19 cellular contexts compared by ENCODE assay signal in genomic region chr19:49662011-49662410, GRCh38. TPM values are rescaled to one million over a fixed set of nuclear protein-coding genes. Genes with fewer than 3 reads are reported as not detected.
DNase-seq lines count a peak whose midpoint lies in the region; ATAC-seq, FAIRE-seq and TF ChIP-seq lines count a peak whose summit lies in the region.
"Had no signal": no experiment of that assay in that cellular context is flagged by ENCODE, and none has a peak within 500 bp of the region (broad histone marks: within the 10 kb centered on the region; RNA-seq: fewer than 3 reads in every experiment).

No MANE protein-coding gene starts in this region.

- no peak overlapping the region for H3K9ac ChIP-seq in GM12878 (ENCODE audit: control insufficient read depth, insufficient read depth, low read length)

- no TSS peak for BruUV-seq in GM12878 (replicated peaks; lab: Mats Ljungman, UMichigan)

- TF ChIP-seq POLR2A in GM12878 (IDR thresholded peaks at IDR 0.05; ENCODE audit: low read depth, low read length): peak; percentile 30; the same call in 1 of the 2 replicates

- in situ Hi-C loops in GM12878 (cut with MboI): no loop called here

- H3K27ac ChIP-seq in CD4-positive, alpha-beta memory T cell (ENCODE audit: low read depth, low read length): peak overlapping the region; percentile 93
- no peak overlapping the region for H3K27ac ChIP-seq in GM12878 (ENCODE audit: control insufficient read depth, insufficient read depth)
- peak overlapping the region; percentile 80 for H3K27ac ChIP-seq in naive thymus-derived CD4-positive, alpha-beta T cell (ENCODE audit: low read depth, low read length)
- H3K27ac ChIP-seq: SK-N-MC had no signal

- peaks cover 36% of the 10 kb centered on the region for H3K79me2 ChIP-seq in GM12878 (ENCODE audit: control insufficient read depth, insufficient read depth, low read length)

- intact Hi-C loops in CD4-positive, alpha-beta memory T cell (cut with micrococcal nuclease): no loop called here
- intact Hi-C loops in GM12878 (cut with micrococcal nuclease; ENCODE audit: unreplicated experiment): no loop called here
- intact Hi-C loops in naive thymus-derived CD4-positive, alpha-beta T cell (cut with micrococcal nuclease): no loop called here

- peaks cover 53% of the 10 kb centered on the region for H3K36me3 ChIP-seq in CD4-positive, alpha-beta memory T cell (ENCODE audit: insufficient read depth, low read length)
- H3K36me3 ChIP-seq in GM12878 (ENCODE audit: control insufficient read depth in 2 of 2, insufficient read depth in 2 of 2, low read length in 1 of 2): peaks cover 12 to 35% of the 10 kb centered on the region in 2 experiments
- H3K36me3 ChIP-seq in naive thymus-derived CD4-positive, alpha-beta T cell (ENCODE audit: control insufficient read depth in 2 of 3, insufficient read depth in 3 of 3, low read length in 3 of 3): peaks cover 0 to 72% (median 28%) of the 10 kb centered on the region in 3 experiments

- H3K36me3 Mint-ChIP-seq in activated naive CD4-positive, alpha-beta T cell treated with anti-CD3 and anti-CD28 coated beads, Interleukin-2, amount 50 U/mL, for 24 hours: peaks cover 2% of the 10 kb centered on the region
- H3K36me3 Mint-ChIP-seq in CD4-positive, alpha-beta memory T cell: peaks cover 7 to 55% of the 10 kb centered on the region in 2 donors
- H3K36me3 Mint-ChIP-seq in naive thymus-derived CD4-positive, alpha-beta T cell: peaks cover 0 to 16% (median 4%) of the 10 kb centered on the region in 5 donors

- H3K4me3 ChIP-seq in CD4-positive, alpha-beta memory T cell (ENCODE audit: low read length in 2 of 2): no peak overlapping the region
- H3K4me3 ChIP-seq in GM12878: no peak overlapping the region
- H3K4me3 ChIP-seq in naive thymus-derived CD4-positive, alpha-beta T cell (ENCODE audit: low read length): no peak overlapping the region
- H3K4me3 ChIP-seq: BLaER1 treated with 17β-estradiol and CSF1 and Interleukin-3, amounts not matched to agents 10 nM and 100 nM; HAP-1; MG63; SK-N-MC had no signal

- ATAC-seq in GM12878 (no peak), GM21447 (IDR thresholded peaks at IDR 0.05; ENCODE audit: unreplicated experiment) (no peak), GM19324 (IDR thresholded peaks at IDR 0.05; ENCODE audit: low FRiP score, unreplicated experiment) (no peak), HG03139 (IDR thresholded peaks at IDR 0.05; ENCODE audit: unreplicated experiment) (no peak)
- ATAC-seq in naive thymus-derived CD4-positive, alpha-beta T cell: no peak

- H2AFZ ChIP-seq in GM12878 (ENCODE audit: control insufficient read depth, low read depth, low read length): no peak overlapping the region

- RAD21 ChIA-PET in GM12878 (lab: Charles Lee; ENCODE audit: unreplicated experiment): no interaction called here

- SMC1A ChIA-PET in GM12878 (lab: Charles Lee; ENCODE audit: uncharacterized antibody, unreplicated experiment): interaction anchor here (2.0 kb wide), 1 partner anchor 18 kb away, joined by 4 read pairs; no protein-coding TSS in a partner anchor

- no peak for TF ChIP-seq CTCF in GM12878 (IDR thresholded peaks at IDR 0.05 in 2 of 3, conservative IDR thresholded peaks at IDR 0.05 in 1 of 3; ENCODE audit: control insufficient read depth in 2 of 3, extremely low read depth in 1 of 3, insufficient read depth in 1 of 3, low read depth in 3 of 3, low read length in 3 of 3)

- H3K4me2 ChIP-seq in GM12878 (ENCODE audit: control insufficient read depth, insufficient read depth): no peak overlapping the region

- H3K27ac Mint-ChIP-seq in activated naive CD4-positive, alpha-beta T cell treated with anti-CD3 and anti-CD28 coated beads, Interleukin-2, amount 50 U/mL, for 24 hours: peak overlapping the region; percentile 12
- H3K27ac Mint-ChIP-seq in CD4-positive, alpha-beta memory T cell: peak overlapping the region in 3 of 7 donors; percentile 51 to 95 (median 53)
- peak overlapping the region in 3 of 9 donors; percentile 47 to 96 (median 48) for H3K27ac Mint-ChIP-seq in naive thymus-derived CD4-positive, alpha-beta T cell

- H3K27me3 Mint-ChIP-seq in activated naive CD4-positive, alpha-beta T cell treated with anti-CD3 and anti-CD28 coated beads, Interleukin-2, amount 50 U/mL, for 24 hours: no peaks in the 10 kb centered on the region
- no peaks in the 10 kb centered on the region for H3K27me3 Mint-ChIP-seq in CD4-positive, alpha-beta memory T cell
- peaks cover 0 to 2% (median 0%) of the 10 kb centered on the region in 5 donors for H3K27me3 Mint-ChIP-seq in naive thymus-derived CD4-positive, alpha-beta T cell

- no peaks in the 10 kb centered on the region for H3K9me3 Mint-ChIP-seq in activated naive CD4-positive, alpha-beta T cell treated with anti-CD3 and anti-CD28 coated beads, Interleukin-2, amount 50 U/mL, for 24 hours
- peaks cover 0 to 4% (median 0%) of the 10 kb centered on the region in 8 donors for H3K9me3 Mint-ChIP-seq in CD4-positive, alpha-beta memory T cell
- H3K9me3 Mint-ChIP-seq in naive thymus-derived CD4-positive, alpha-beta T cell: peaks cover 0 to 4% (median 0%) of the 10 kb centered on the region in 11 donors

- no peak for TF ChIP-seq EP300 in GM12878 (IDR thresholded peaks at IDR 0.05; ENCODE audit: borderline replicate concordance in 1 of 2, control insufficient read depth in 1 of 2, low read depth in 2 of 2, low read length in 2 of 2)

- POLR2A ChIA-PET in CD4-positive, alpha-beta memory T cell (lab: Charles Lee; ENCODE audit: partially characterized antibody): interaction anchor here (0.7 to 11.0 kb wide), 4 partner anchors 11 to 327 kb away, joined by 3 to 146 read pairs (median 64); partner anchors contain the start of genes CD37, PRMT1, RRAS and SCAF1
- POLR2A ChIA-PET in GM12878 (lab: Charles Lee): interaction anchor here (1.2 kb wide), 1 partner anchor 14 kb away, joined by 5 read pairs; the partner anchor contains the start of gene PRMT1
- POLR2A ChIA-PET in naive thymus-derived CD4-positive, alpha-beta T cell (lab: Charles Lee): interaction anchor here (1.0 to 14.1 kb wide), 3 partner anchors 14 to 163 kb away, joined by 5 to 187 read pairs (median 91); partner anchors contain the start of genes PRMT1, RRAS and SCAF1

- peaks cover 37% of the 10 kb centered on the region for H3K4me1 ChIP-seq in CD4-positive, alpha-beta memory T cell (ENCODE audit: insufficient read depth, low read length)
- peaks cover 14% of the 10 kb centered on the region for H3K4me1 ChIP-seq in GM12878 (ENCODE audit: control insufficient read depth, insufficient read depth, low read length)
- H3K4me1 ChIP-seq in naive thymus-derived CD4-positive, alpha-beta T cell (ENCODE audit: control insufficient read depth in 2 of 2, insufficient read depth in 2 of 2, low read length in 2 of 2): peaks cover 23% of the 10 kb centered on the region in 2 donors

- no peak for FAIRE-seq in GM12878 (lab: Jason Lieb, UNC)
- FAIRE-seq: A204.1 had no signal

- WGBS in GM12878 (ENCODE audit: insufficient coverage, insufficient replicate concordance, low lambda C conversion rate, missing lambda C conversion rate): 97% methylated on average over 16 of the region's 16 CpGs

- peaks cover 37% of the 10 kb centered on the region for H3K4me1 Mint-ChIP-seq in activated naive CD4-positive, alpha-beta T cell treated with anti-CD3 and anti-CD28 coated beads, Interleukin-2, amount 50 U/mL, for 24 hours
- peaks cover 18 to 64% (median 38%) of the 10 kb centered on the region in 4 donors for H3K4me1 Mint-ChIP-seq in CD4-positive, alpha-beta memory T cell
- peaks cover 19 to 52% (median 40%) of the 10 kb centered on the region in 7 donors for H3K4me1 Mint-ChIP-seq in naive thymus-derived CD4-positive, alpha-beta T cell

- TF ChIP-seq RAD21 in GM12878 (IDR thresholded peaks at IDR 0.05; ENCODE audit: insufficient read depth, low read depth, low read length): no peak

- no peaks in the 10 kb centered on the region for H3K27me3 ChIP-seq in CD4-positive, alpha-beta memory T cell (ENCODE audit: insufficient read depth, low read length)
- no peaks in the 10 kb centered on the region for H3K27me3 ChIP-seq in GM12878 (replicated peaks in 1 of 2; ENCODE audit: control insufficient read depth in 2 of 2, insufficient read depth in 2 of 2, low read length in 1 of 2)
- no peaks in the 10 kb centered on the region for H3K27me3 ChIP-seq in naive thymus-derived CD4-positive, alpha-beta T cell (ENCODE audit: control insufficient read depth in 2 of 2, insufficient read depth in 2 of 2, low read length in 2 of 2)
- H3K27me3 ChIP-seq: BLaER1 treated with 17β-estradiol and CSF1 and Interleukin-3, amounts not matched to agents 10 nM and 100 nM; MG63 had no signal

- DNase-seq in activated naive CD4-positive, alpha-beta T cell treated with Interleukin-2 at 50 U/mL for 16 hours: no peak
- no peak for DNase-seq in CD4-positive, alpha-beta memory T cell
- no peak for DNase-seq in GM12878 (ENCODE audit: low read depth, low spot score)
- no peak for DNase-seq in naive thymus-derived CD4-positive, alpha-beta T cell
- DNase-seq: COR-L47, DMS153, EL, MG63, NCI-H1092, NCI-H1694, NCI-H524 had no signal

- CTCF ChIA-PET in CD4-positive, alpha-beta memory T cell (lab: Charles Lee; ENCODE audit: partially characterized antibody): no interaction called here
- CTCF ChIA-PET in GM12878 (lab: Yijun Ruan, JAX): interaction anchor here (1.1 kb wide), 1 partner anchor 10 kb away, joined by 4 read pairs; no protein-coding TSS in a partner anchor
- CTCF ChIA-PET in naive thymus-derived CD4-positive, alpha-beta T cell (lab: Charles Lee): no interaction called here

- H3K9me3 ChIP-seq in CD4-positive, alpha-beta memory T cell (ENCODE audit: control insufficient read depth in 1 of 2, low read length in 2 of 2): no peaks in the 10 kb centered on the region
- no peaks in the 10 kb centered on the region for H3K9me3 ChIP-seq in GM12878 (replicated peaks; ENCODE audit: control insufficient read depth, insufficient read depth, low read length)
- H3K9me3 ChIP-seq in naive thymus-derived CD4-positive, alpha-beta T cell (ENCODE audit: control insufficient read depth in 2 of 3, low read length in 3 of 3): no peaks in the 10 kb centered on the region
- H3K9me3 ChIP-seq: BLaER1 treated with 17β-estradiol and CSF1 and Interleukin-3, amounts not matched to agents 10 nM and 100 nM; HAP-1; MG63 had no signal

- peaks cover 4% of the 10 kb centered on the region for H4K20me1 ChIP-seq in GM12878 (ENCODE audit: control insufficient read depth, insufficient read depth)

- H3K4me3 Mint-ChIP-seq in activated naive CD4-positive, alpha-beta T cell treated with anti-CD3 and anti-CD28 coated beads, Interleukin-2, amount 50 U/mL, for 24 hours: no peak overlapping the region
- H3K4me3 Mint-ChIP-seq in CD4-positive, alpha-beta memory T cell: peak overlapping the region in 2 of 8 donors; percentile 25 to 28
- H3K4me3 Mint-ChIP-seq in naive thymus-derived CD4-positive, alpha-beta T cell: peak overlapping the region in 3 of 10 donors; percentile 2 to 55 (median 38)

RNA-seq across cellular contexts. Expression of gene IRF3, which starts 3.6 kb away (rescaled TPM):
- total RNA-seq in CD4-positive, alpha-beta memory T cell: 100 to 1,000 TPM; 366 to 386 TPM
- polyA plus RNA-seq in CD4-positive, alpha-beta memory T cell: 10 to 100 TPM; 64.1 to 72.8 TPM
- 31.4 and 47.6 TPM in 2 replicates for total RNA-seq in GM12878 (2013; cell fraction: nucleolus; rRNA removed)
- total RNA-seq in GM12878 (2014; rRNA removed) (82.7 and 87.4 TPM in 2 replicates), GM12878 (2014; rRNA removed; fragmentation: Illumina TruSeq; extraction: Trizol) (39.2 and 41.7 TPM in 2 replicates), GM12878 (2021) (93.8 and 110 TPM in 2 replicates)
- polyA plus RNA-seq in GM12878 (2011; ENCODE audit: low read depth): 48.7 TPM
- polyA plus RNA-seq in GM12878 (2011; rRNA removed) (39.9 and 68.7 TPM in 2 replicates), GM12878 (2014; fragmentation: Illumina TruSeq; extraction: Trizol) (25.2 and 83.2 TPM in 2 replicates), GM12878 (2014; fragmentation: Nextera tagmentation; extraction: Ambion mirVana) (10 to 100 TPM in 1 of 2 experiments, 1 to 10 TPM in 1; 5.5 to 17.2 TPM), GM12878 (2014; rRNA removed) (109 and 140 TPM in 2 replicates), GM12878 (2016; fragmentation: Nextera tagmentation; extraction: Ambion mirVana) (10 to 100 TPM; 51.1 to 58.1 TPM)
- polyA plus RNA-seq in GM12878 (2011; cell fraction: cytosol; rRNA removed): 114 and 137 TPM in 2 replicates
- 145 and 206 TPM in 2 replicates for polyA plus RNA-seq in GM12878 (2011; cell fraction: nucleus; rRNA removed)
- 105 and 125 TPM in 2 replicates for polyA plus RNA-seq in GM12878 (2012)
- polyA minus RNA-seq in GM12878 (2011; rRNA and poly(A)+ RNA removed): 26.8 and 55.4 TPM in 2 replicates
- 22.6 and 37.9 TPM in 2 replicates for polyA minus RNA-seq in GM12878 (2011; cell fraction: cytosol; rRNA and poly(A)+ RNA removed)
- 18.3 and 35.4 TPM in 2 replicates for polyA minus RNA-seq in GM12878 (2011; cell fraction: nucleus; rRNA and poly(A)+ RNA removed)
- total RNA-seq in naive thymus-derived CD4-positive, alpha-beta T cell: 100 to 1,000 TPM; 176 to 346 (median 212) TPM
- 10 to 100 TPM; 55.5 to 80.7 TPM for polyA plus RNA-seq in naive thymus-derived CD4-positive, alpha-beta T cell

RNA-seq across cellular contexts. Expression of gene BCL2L12, which starts 3.7 kb away (rescaled TPM):
- total RNA-seq in CD4-positive, alpha-beta memory T cell: 10 to 100 TPM; 21.9 to 22.1 TPM
- polyA plus RNA-seq in CD4-positive, alpha-beta memory T cell: 10 to 100 TPM; 16.3 to 17.2 TPM
- 7.0 and 8.2 TPM in 2 replicates for total RNA-seq in GM12878 (2013; cell fraction: nucleolus; rRNA removed)
- total RNA-seq in GM12878 (2014; rRNA removed): 48.7 and 66.9 TPM in 2 replicates
- total RNA-seq in GM12878 (2014; rRNA removed; fragmentation: Illumina TruSeq; extraction: Trizol): 9.6 and 10.2 TPM in 2 replicates
- total RNA-seq in GM12878 (2021): 81.9 and 83.5 TPM in 2 replicates
- 45.1 TPM for polyA plus RNA-seq in GM12878 (2011; ENCODE audit: low read depth)
- polyA plus RNA-seq in GM12878 (2011; rRNA removed): 19.4 and 34.0 TPM in 2 replicates
- 63.0 and 82.8 TPM in 2 replicates for polyA plus RNA-seq in GM12878 (2011; cell fraction: cytosol; rRNA removed)
- polyA plus RNA-seq in GM12878 (2011; cell fraction: nucleus; rRNA removed): 60.4 and 63.6 TPM in 2 replicates
- polyA plus RNA-seq in GM12878 (2012): 42.9 and 43.2 TPM in 2 replicates
- polyA plus RNA-seq in GM12878 (2014; fragmentation: Illumina TruSeq; extraction: Trizol): 26.2 and 28.9 TPM in 2 replicates
- polyA plus RNA-seq in GM12878 (2014; fragmentation: Nextera tagmentation; extraction: Ambion mirVana): 1 to 10 TPM; 1.8 to 7.9 TPM
- polyA plus RNA-seq in GM12878 (2014; rRNA removed): 143 and 146 TPM in 2 replicates
- polyA plus RNA-seq in GM12878 (2016; fragmentation: Nextera tagmentation; extraction: Ambion mirVana): 100 to 1,000 TPM in 1 of 2 experiments, 10 to 100 TPM in 1; 90.3 to 102 TPM
- polyA minus RNA-seq in GM12878 (2011; rRNA and poly(A)+ RNA removed): 5.0 and 16.5 TPM in 2 replicates
- 13.9 and 16.9 TPM in 2 replicates for polyA minus RNA-seq in GM12878 (2011; cell fraction: cytosol; rRNA and poly(A)+ RNA removed)
- polyA minus RNA-seq in GM12878 (2011; cell fraction: nucleus; rRNA and poly(A)+ RNA removed): 7.6 and 8.8 TPM in 2 replicates
- 10 to 100 TPM; 11.3 to 57.2 (median 22.6) TPM for total RNA-seq in naive thymus-derived CD4-positive, alpha-beta T cell
- 10 to 100 TPM; 11.4 to 14.8 TPM for polyA plus RNA-seq in naive thymus-derived CD4-positive, alpha-beta T cell

RNA-seq across cellular contexts. Expression of gene PRMT1, which starts 15.1 kb away (rescaled TPM):
- 10 to 100 TPM; 76.6 to 92.9 TPM for total RNA-seq in CD4-positive, alpha-beta memory T cell
- 100 to 1,000 TPM; 140 to 213 TPM for polyA plus RNA-seq in CD4-positive, alpha-beta memory T cell
- 251 and 266 TPM in 2 replicates for total RNA-seq in GM12878 (2013; cell fraction: nucleolus; rRNA removed)
- total RNA-seq in GM12878 (2014; rRNA removed) (589 and 611 TPM in 2 replicates), GM12878 (2014; rRNA removed; fragmentation: Illumina TruSeq; extraction: Trizol) (343 and 363 TPM in 2 replicates), GM12878 (2021) (432 and 437 TPM in 2 replicates)
- polyA plus RNA-seq in GM12878 (2011; ENCODE audit: low read depth): 189 TPM
- polyA plus RNA-seq in GM12878 (2011; rRNA removed) (357 and 667 TPM in 2 replicates), GM12878 (2014; fragmentation: Illumina TruSeq; extraction: Trizol) (179 and 527 TPM in 2 replicates), GM12878 (2014; fragmentation: Nextera tagmentation; extraction: Ambion mirVana) (10 to 100 TPM; 19.9 to 50.5 TPM), GM12878 (2014; rRNA removed) (643 and 678 TPM in 2 replicates), GM12878 (2016; fragmentation: Nextera tagmentation; extraction: Ambion mirVana) (100 to 1,000 TPM; 441 to 447 TPM)
- 947 and 1,287 TPM in 2 replicates for polyA plus RNA-seq in GM12878 (2011; cell fraction: cytosol; rRNA removed)
- 955 and 1,091 TPM in 2 replicates for polyA plus RNA-seq in GM12878 (2011; cell fraction: nucleus; rRNA removed)
- 311 and 317 TPM in 2 replicates for polyA plus RNA-seq in GM12878 (2012)
- polyA minus RNA-seq in GM12878 (2011; rRNA and poly(A)+ RNA removed): 734 and 867 TPM in 2 replicates
- polyA minus RNA-seq in GM12878 (2011; cell fraction: cytosol; rRNA and poly(A)+ RNA removed): 172 and 191 TPM in 2 replicates
- polyA minus RNA-seq in GM12878 (2011; cell fraction: nucleus; rRNA and poly(A)+ RNA removed): 196 and 303 TPM in 2 replicates
- total RNA-seq in naive thymus-derived CD4-positive, alpha-beta T cell: 100 to 1,000 TPM in 1 of 5 experiments, 10 to 100 TPM in 4; 73.1 to 169 (median 95.3) TPM
- 100 to 1,000 TPM; 126 to 145 TPM for polyA plus RNA-seq in naive thymus-derived CD4-positive, alpha-beta T cell

RNA-seq across cellular contexts. Expression of gene SCAF1, which starts 20.0 kb away (rescaled TPM):
- total RNA-seq in CD4-positive, alpha-beta memory T cell: 10 to 100 TPM; 60.5 to 62.7 TPM
- polyA plus RNA-seq in CD4-positive, alpha-beta memory T cell: 1 to 10 TPM in 1 of 2 donors, not detected in 1; 4.0 TPM
- total RNA-seq in GM12878 (2013; cell fraction: nucleolus; rRNA removed): 17.2 and 18.6 TPM in 2 replicates
- total RNA-seq in GM12878 (2014; rRNA removed) (5.7 and 6.4 TPM in 2 replicates), GM12878 (2014; rRNA removed; fragmentation: Illumina TruSeq; extraction: Trizol) (2.5 and 3.5 TPM in 2 replicates), GM12878 (2021) (66.9 and 77.0 TPM in 2 replicates)
- 8.9 TPM for polyA plus RNA-seq in GM12878 (2011; ENCODE audit: low read depth)
- polyA plus RNA-seq in GM12878 (2011; rRNA removed) (1.3 and 2.1 TPM in 2 replicates), GM12878 (2014; fragmentation: Illumina TruSeq; extraction: Trizol) (0.40 and 4.2 TPM in 2 replicates), GM12878 (2014; fragmentation: Nextera tagmentation; extraction: Ambion mirVana) (under 1 TPM; 0.18 to 0.24 TPM), GM12878 (2014; rRNA removed) (12.2 and 18.5 TPM in 2 replicates), GM12878 (2016; fragmentation: Nextera tagmentation; extraction: Ambion mirVana) (1 to 10 TPM; 7.1 to 9.3 TPM)
- 5.1 and 5.9 TPM in 2 replicates for polyA plus RNA-seq in GM12878 (2011; cell fraction: cytosol; rRNA removed)
- polyA plus RNA-seq in GM12878 (2011; cell fraction: nucleus; rRNA removed): 21.9 and 33.3 TPM in 2 replicates
- polyA plus RNA-seq in GM12878 (2012): 24.6 and 26.6 TPM in 2 replicates
- 1.0 and 4.3 TPM in 2 replicates for polyA minus RNA-seq in GM12878 (2011; rRNA and poly(A)+ RNA removed)
- 4.6 and 5.6 TPM in 2 replicates for polyA minus RNA-seq in GM12878 (2011; cell fraction: cytosol; rRNA and poly(A)+ RNA removed)
- 2.2 and 3.4 TPM in 2 replicates for polyA minus RNA-seq in GM12878 (2011; cell fraction: nucleus; rRNA and poly(A)+ RNA removed)
- total RNA-seq in naive thymus-derived CD4-positive, alpha-beta T cell: 10 to 100 TPM; 35.0 to 74.9 (median 48.8) TPM
- 1 to 10 TPM; 1.4 to 3.7 TPM for polyA plus RNA-seq in naive thymus-derived CD4-positive, alpha-beta T cell

RNA-seq across cellular contexts. Expression of gene RRAS, which starts 22.1 kb away (rescaled TPM):
- total RNA-seq in CD4-positive, alpha-beta memory T cell: 10 to 100 TPM; 12.0 to 13.4 TPM
- 10 to 100 TPM; 28.0 to 32.1 TPM for polyA plus RNA-seq in CD4-positive, alpha-beta memory T cell
- total RNA-seq in GM12878 (2013; cell fraction: nucleolus; rRNA removed): 0.91 TPM in 1 of 2 replicates, not detected in the other
- total RNA-seq in GM12878 (2014; rRNA removed) (1.0 and 1.8 TPM in 2 replicates), GM12878 (2014; rRNA removed; fragmentation: Illumina TruSeq; extraction: Trizol) (1.1 TPM in 2 replicates), GM12878 (2021) (1.3 and 1.8 TPM in 2 replicates)
- polyA plus RNA-seq in GM12878 (2011; ENCODE audit: low read depth): 3.2 TPM
- polyA plus RNA-seq in GM12878 (2011; rRNA removed) (2.3 and 4.1 TPM in 2 replicates), GM12878 (2014; fragmentation: Illumina TruSeq; extraction: Trizol) (1.1 TPM in 1 of 2 replicates, not detected in the other), GM12878 (2014; fragmentation: Nextera tagmentation; extraction: Ambion mirVana) (under 1 TPM; 0.24 to 0.29 TPM), GM12878 (2014; rRNA removed) (4.0 and 5.8 TPM in 2 replicates), GM12878 (2016; fragmentation: Nextera tagmentation; extraction: Ambion mirVana) (1 to 10 TPM; 1.9 to 2.2 TPM)
- polyA plus RNA-seq in GM12878 (2011; cell fraction: cytosol; rRNA removed): 7.4 and 9.2 TPM in 2 replicates
- polyA plus RNA-seq in GM12878 (2011; cell fraction: nucleus; rRNA removed): 5.0 and 5.9 TPM in 2 replicates
- polyA plus RNA-seq in GM12878 (2012): 7.4 and 8.5 TPM in 2 replicates
- polyA minus RNA-seq in GM12878 (2011; rRNA and poly(A)+ RNA removed): 0.95 and 3.3 TPM in 2 replicates
- polyA minus RNA-seq in GM12878 (2011; cell fraction: cytosol; rRNA and poly(A)+ RNA removed): 2.4 and 2.6 TPM in 2 replicates
- 0.60 and 0.67 TPM in 2 replicates for polyA minus RNA-seq in GM12878 (2011; cell fraction: nucleus; rRNA and poly(A)+ RNA removed)
- total RNA-seq in naive thymus-derived CD4-positive, alpha-beta T cell: 10 to 100 TPM; 11.0 to 18.6 (median 13.8) TPM
- 10 to 100 TPM; 31.8 to 37.0 TPM for polyA plus RNA-seq in naive thymus-derived CD4-positive, alpha-beta T cell
